ENCODE assay signal across 1 cellular context in the genomic region with DNA sequence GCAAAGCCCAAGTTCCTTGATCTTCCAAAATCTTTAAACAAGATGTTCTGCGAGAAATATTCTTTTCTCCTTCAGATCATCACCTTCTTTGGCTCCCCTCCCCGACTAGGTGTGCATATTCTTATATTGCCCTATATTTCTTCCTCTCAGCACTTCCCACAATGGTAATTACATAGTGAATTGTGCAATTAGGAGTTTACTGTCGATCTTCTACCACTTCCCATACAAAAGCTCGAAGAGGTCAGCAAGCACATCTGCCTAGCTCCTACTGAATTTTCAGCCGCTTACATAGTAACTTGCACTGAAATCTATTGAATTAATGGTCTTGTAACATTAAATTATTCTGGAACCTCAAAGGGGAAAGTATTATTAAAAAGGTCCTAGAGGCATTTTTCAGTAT.
TF ChIP-seq lines count a peak whose summit lies in the region.

No MANE protein-coding gene starts in this region.

TF ChIP-seq in GM23338, 12 proteins besides CTCF, POLR2A, EP300 and RAD21 (continued from another document):
- TF ChIP-seq, protein P1, sequence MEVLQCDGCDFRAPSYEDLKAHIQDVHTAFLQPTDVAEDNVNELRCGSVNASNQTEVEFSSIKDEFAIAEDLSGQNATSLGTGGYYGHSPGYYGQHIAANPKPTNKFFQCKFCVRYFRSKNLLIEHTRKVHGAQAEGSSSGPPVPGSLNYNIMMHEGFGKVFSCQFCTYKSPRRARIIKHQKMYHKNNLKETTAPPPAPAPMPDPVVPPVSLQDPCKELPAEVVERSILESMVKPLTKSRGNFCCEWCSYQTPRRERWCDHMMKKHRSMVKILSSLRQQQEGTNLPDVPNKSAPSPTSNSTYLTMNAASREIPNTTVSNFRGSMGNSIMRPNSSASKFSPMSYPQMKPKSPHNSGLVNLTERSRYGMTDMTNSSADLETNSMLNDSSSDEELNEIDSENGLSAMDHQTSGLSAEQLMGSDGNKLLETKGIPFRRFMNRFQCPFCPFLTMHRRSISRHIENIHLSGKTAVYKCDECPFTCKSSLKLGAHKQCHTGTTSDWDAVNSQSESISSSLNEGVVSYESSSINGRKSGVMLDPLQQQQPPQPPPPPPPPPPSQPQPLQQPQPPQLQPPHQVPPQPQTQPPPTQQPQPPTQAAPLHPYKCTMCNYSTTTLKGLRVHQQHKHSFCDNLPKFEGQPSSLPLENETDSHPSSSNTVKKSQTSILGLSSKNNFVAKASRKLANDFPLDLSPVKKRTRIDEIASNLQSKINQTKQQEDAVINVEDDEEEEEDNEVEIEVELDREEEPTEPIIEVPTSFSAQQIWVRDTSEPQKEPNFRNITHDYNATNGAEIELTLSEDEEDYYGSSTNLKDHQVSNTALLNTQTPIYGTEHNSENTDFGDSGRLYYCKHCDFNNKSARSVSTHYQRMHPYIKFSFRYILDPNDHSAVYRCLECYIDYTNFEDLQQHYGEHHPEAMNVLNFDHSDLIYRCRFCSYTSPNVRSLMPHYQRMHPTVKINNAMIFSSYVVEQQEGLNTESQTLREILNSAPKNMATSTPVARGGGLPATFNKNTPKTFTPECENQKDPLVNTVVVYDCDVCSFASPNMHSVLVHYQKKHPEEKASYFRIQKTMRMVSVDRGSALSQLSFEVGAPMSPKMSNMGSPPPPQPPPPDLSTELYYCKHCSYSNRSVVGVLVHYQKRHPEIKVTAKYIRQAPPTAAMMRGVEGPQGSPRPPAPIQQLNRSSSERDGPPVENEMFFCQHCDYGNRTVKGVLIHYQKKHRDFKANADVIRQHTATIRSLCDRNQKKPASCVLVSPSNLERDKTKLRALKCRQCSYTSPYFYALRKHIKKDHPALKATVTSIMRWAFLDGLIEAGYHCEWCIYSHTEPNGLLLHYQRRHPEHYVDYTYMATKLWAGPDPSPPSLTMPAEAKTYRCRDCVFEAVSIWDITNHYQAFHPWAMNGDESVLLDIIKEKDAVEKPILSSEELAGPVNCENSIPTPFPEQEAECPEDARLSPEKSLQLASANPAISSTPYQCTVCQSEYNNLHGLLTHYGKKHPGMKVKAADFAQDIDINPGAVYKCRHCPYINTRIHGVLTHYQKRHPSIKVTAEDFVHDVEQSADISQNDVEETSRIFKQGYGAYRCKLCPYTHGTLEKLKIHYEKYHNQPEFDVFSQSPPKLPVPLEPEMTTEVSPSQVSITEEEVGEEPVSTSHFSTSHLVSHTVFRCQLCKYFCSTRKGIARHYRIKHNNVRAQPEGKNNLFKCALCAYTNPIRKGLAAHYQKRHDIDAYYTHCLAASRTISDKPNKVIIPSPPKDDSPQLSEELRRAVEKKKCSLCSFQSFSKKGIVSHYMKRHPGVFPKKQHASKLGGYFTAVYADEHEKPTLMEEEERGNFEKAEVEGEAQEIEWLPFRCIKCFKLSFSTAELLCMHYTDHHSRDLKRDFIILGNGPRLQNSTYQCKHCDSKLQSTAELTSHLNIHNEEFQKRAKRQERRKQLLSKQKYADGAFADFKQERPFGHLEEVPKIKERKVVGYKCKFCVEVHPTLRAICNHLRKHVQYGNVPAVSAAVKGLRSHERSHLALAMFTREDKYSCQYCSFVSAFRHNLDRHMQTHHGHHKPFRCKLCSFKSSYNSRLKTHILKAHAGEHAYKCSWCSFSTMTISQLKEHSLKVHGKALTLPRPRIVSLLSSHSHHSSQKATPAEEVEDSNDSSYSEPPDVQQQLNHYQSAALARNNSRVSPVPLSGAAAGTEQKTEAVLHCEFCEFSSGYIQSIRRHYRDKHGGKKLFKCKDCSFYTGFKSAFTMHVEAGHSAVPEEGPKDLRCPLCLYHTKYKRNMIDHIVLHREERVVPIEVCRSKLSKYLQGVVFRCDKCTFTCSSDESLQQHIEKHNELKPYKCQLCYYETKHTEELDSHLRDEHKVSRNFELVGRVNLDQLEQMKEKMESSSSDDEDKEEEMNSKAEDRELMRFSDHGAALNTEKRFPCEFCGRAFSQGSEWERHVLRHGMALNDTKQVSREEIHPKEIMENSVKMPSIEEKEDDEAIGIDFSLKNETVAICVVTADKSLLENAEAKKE (CRISPR knock-in tag; IDR thresholded peaks at IDR 0.05) = no peak
- no peak for TF ChIP-seq ZNF331 (CRISPR knock-in tag; IDR thresholded peaks at IDR 0.05; ENCODE audit: low read depth)
- TF ChIP-seq, protein P2, sequence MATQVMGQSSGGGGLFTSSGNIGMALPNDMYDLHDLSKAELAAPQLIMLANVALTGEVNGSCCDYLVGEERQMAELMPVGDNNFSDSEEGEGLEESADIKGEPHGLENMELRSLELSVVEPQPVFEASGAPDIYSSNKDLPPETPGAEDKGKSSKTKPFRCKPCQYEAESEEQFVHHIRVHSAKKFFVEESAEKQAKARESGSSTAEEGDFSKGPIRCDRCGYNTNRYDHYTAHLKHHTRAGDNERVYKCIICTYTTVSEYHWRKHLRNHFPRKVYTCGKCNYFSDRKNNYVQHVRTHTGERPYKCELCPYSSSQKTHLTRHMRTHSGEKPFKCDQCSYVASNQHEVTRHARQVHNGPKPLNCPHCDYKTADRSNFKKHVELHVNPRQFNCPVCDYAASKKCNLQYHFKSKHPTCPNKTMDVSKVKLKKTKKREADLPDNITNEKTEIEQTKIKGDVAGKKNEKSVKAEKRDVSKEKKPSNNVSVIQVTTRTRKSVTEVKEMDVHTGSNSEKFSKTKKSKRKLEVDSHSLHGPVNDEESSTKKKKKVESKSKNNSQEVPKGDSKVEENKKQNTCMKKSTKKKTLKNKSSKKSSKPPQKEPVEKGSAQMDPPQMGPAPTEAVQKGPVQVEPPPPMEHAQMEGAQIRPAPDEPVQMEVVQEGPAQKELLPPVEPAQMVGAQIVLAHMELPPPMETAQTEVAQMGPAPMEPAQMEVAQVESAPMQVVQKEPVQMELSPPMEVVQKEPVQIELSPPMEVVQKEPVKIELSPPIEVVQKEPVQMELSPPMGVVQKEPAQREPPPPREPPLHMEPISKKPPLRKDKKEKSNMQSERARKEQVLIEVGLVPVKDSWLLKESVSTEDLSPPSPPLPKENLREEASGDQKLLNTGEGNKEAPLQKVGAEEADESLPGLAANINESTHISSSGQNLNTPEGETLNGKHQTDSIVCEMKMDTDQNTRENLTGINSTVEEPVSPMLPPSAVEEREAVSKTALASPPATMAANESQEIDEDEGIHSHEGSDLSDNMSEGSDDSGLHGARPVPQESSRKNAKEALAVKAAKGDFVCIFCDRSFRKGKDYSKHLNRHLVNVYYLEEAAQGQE (IDR thresholded peaks at IDR 0.05; ENCODE audit: unreplicated experiment) = no peak
- TF ChIP-seq CREB1 (CRISPR knock-in tag; IDR thresholded peaks at IDR 0.05; ENCODE audit: low read depth) = no peak
